Comparison of ENCODE assay signal across 24 cellular contexts in genomic region chr1:1535298-1535988, GRCh38.
"Had no signal": no experiment of that assay in that cellular context is flagged by ENCODE, and none has a peak within 500 bp of the region (broad histone marks: within the 10 kb centered on the region; RNA-seq: fewer than 3 reads in every experiment).

No MANE protein-coding gene starts in this region.

- ATAC-seq: activated CD4-positive, CD25-positive, alpha-beta regulatory T cell treated with anti-CD3 and anti-CD28 coated beads, Interleukin-2, amount 50 U/mL, for 24 hours; activated CD8-positive, alpha-beta T cell treated with anti-CD3 and anti-CD28 coated beads for 36 hours; SK-N-SH treated with all-trans-retinoic acid at 6 μM for 48 hours had no signal

- H3K4me3 ChIP-seq: SJSA1 had no signal

- H3K27ac Mint-ChIP-seq: activated CD8-positive, alpha-beta T cell treated with anti-CD3 and anti-CD28 coated beads for 36 hours; activated naive CD4-positive, alpha-beta T cell treated with anti-CD3 and anti-CD28 coated beads, Interleukin-2, amount 50 U/mL, for 24 hours; activated T-cell treated with anti-CD3 and anti-CD28 coated beads, Interleukin-2, amount 50 U/mL, for 24 hours; activated T-helper 1 cell treated with anti-CD3 and anti-CD28 coated beads, Interleukin-12 subunit alpha, Interleukin-12 subunit beta, Interleukin-2, Interleukin-4 antibody, amounts not matched to agents 30 ng/mL and 10 ng/mL and 1 ng/mL, durations not matched to agents 14 hours and 24 hours and 36 hours; brain; T-helper 1 cell treated with Interleukin-12 subunit alpha and Interleukin-12 subunit beta and Interleukin-4 antibody, amounts not matched to agents 30 μg/mL and 1 μg/mL, for 36 hours had no signal

- H3K27ac ChIP-seq: SJSA1 had no signal

- H3K27me3 Mint-ChIP-seq: activated CD8-positive, alpha-beta T cell treated with anti-CD3 and anti-CD28 coated beads for 36 hours; activated naive CD4-positive, alpha-beta T cell treated with anti-CD3 and anti-CD28 coated beads, Interleukin-2, amount 50 U/mL, for 24 hours; activated T-cell treated with anti-CD3 and anti-CD28 coated beads, Interleukin-2, amount 50 U/mL, for 24 hours; brain had no signal

- DNase-seq: activated CD4-positive, alpha-beta T cell treated with anti-CD3 and anti-CD28 coated beads for 4 hours; activated CD8-positive, alpha-beta T cell treated with anti-CD3 and anti-CD28 coated beads for 36 hours; activated effector memory CD4-positive, alpha-beta T cell treated with Interleukin-2 at 50 U/mL for 16 hours; activated naive CD4-positive, alpha-beta T cell; activated T-cell treated with anti-CD3 and anti-CD28 coated beads, Interleukin-2, amount 50 U/mL, for 24 hours; amygdala; Karpas-422; MM.1S; NCI-H1105; NCI-H1436; NCI-H1694 treated with DMSO at 0.1 percent for 48 hours; NCI-H2029 treated with DMSO at 0.1 percent for 48 hours; NCI-H510A treated with DMSO at 0.1 percent for 48 hours; NCI-H69; SHP77 had no signal

- H3K9me3 Mint-ChIP-seq: activated naive CD4-positive, alpha-beta T cell treated with anti-CD3 and anti-CD28 coated beads, Interleukin-2, amount 50 U/mL, for 24 hours had no signal

- H3K4me1 Mint-ChIP-seq: activated naive CD4-positive, alpha-beta T cell treated with anti-CD3 and anti-CD28 coated beads, Interleukin-2, amount 50 U/mL, for 24 hours had no signal

- H3K4me3 Mint-ChIP-seq: activated CD8-positive, alpha-beta T cell treated with anti-CD3 and anti-CD28 coated beads for 36 hours; activated naive CD4-positive, alpha-beta T cell treated with anti-CD3 and anti-CD28 coated beads, Interleukin-2, amount 50 U/mL, for 24 hours; activated T-cell treated with anti-CD3 and anti-CD28 coated beads, Interleukin-2, amount 50 U/mL, for 24 hours; activated T-helper 1 cell treated with anti-CD3 and anti-CD28 coated beads, Interleukin-12 subunit alpha, Interleukin-12 subunit beta, Interleukin-2, Interleukin-4 antibody, amounts not matched to agents 30 ng/mL and 10 ng/mL and 1 ng/mL, durations not matched to agents 14 hours and 24 hours and 36 hours; brain; T-helper 1 cell treated with Interleukin-12 subunit alpha and Interleukin-12 subunit beta and Interleukin-4 antibody, amounts not matched to agents 30 μg/mL and 1 μg/mL, for 36 hours had no signal

- H3K27me3 ChIP-seq: SJSA1 had no signal

- H3K4me1 ChIP-seq: SJSA1 had no signal

- FAIRE-seq: astrocyte, RCC 7860 had no signal
